ENCODE assay signal across 8 cellular contexts in the genomic region with DNA sequence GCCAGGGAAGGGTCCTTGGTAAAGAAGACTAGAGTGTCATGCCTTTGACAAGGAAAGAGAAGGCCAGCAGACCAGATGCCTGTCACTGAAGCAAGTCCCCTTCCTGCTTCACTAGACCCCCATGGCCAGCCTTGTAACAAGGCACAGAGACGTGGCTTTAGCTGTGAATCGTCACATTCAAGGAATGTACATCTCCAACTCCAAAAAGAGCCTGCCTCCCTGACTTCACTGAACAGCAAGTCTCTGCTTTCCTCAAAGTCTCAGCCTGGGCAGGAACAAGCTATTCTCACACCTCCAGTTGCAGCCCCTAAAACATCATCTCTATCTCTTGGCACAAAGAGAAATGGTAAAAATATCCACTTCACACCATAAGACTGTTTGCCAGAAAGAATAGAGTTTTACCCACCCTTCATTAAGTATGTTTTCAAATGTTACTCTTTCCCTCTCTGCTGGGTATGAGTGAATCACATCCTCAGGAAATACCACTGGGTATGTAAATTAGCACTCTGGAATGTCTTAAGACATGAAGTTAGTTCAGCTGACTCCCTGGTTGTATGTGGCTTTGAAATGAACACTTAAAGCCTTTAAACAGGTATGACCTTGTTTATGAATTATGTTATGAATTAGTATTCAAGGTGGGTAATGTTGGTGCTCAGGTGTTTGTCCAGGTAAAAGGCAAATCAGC. TPM values are rescaled to one million over a fixed set of nuclear protein-coding genes. Genes with fewer than 3 reads are reported as not detected.
A peak's percentile ranks its signal among the peaks of the same experiment; 100 is the strongest.
DNase-seq lines count a peak whose midpoint lies in the region; ATAC-seq and TF ChIP-seq lines count a peak whose summit lies in the region.

No MANE protein-coding gene starts in this region.

- no peak overlapping the region for H3K4me3 Mint-ChIP-seq in CD4-positive, alpha-beta memory T cell

- H3K4me1 ChIP-seq in BLaER1 (peaks cover 25% of the 10 kb centered on the region), mucosa of descending colon (ENCODE audit: low read depth) (peaks cover 29% of the 10 kb centered on the region), uterus (no peaks in the 10 kb centered on the region)
- no peaks in the 10 kb centered on the region for H3K4me1 ChIP-seq in CD4-positive, alpha-beta memory T cell (ENCODE audit: insufficient read depth, low read length)

- peak overlapping the region in 1 of 7 donors; percentile 68 for H3K27ac Mint-ChIP-seq in CD4-positive, alpha-beta memory T cell

- no peak overlapping the region for H3K27ac ChIP-seq in BLaER1
- H3K27ac ChIP-seq in KOPT-K1 (ENCODE audit: low read depth, low read length, poor library complexity, severe bottlenecking): peak overlapping the region; percentile 65
- H3K27ac ChIP-seq in CD4-positive, alpha-beta memory T cell (ENCODE audit: low read depth, low read length): no peak overlapping the region
- H3K27ac ChIP-seq in uterus: peak overlapping the region in 1 of 2 donors; percentile 47

- peaks cover 0 to 1% of the 10 kb centered on the region in 2 donors for H3K27me3 Mint-ChIP-seq in CD4-positive, alpha-beta memory T cell

- TF ChIP-seq POLR2A in uterus (IDR thresholded peaks at IDR 0.05): no peak

- no peaks in the 10 kb centered on the region for H3K36me3 Mint-ChIP-seq in CD4-positive, alpha-beta memory T cell

- intact Hi-C loops in mucosa of descending colon (cut with DNase I, micrococcal nuclease): no loop called here
- intact Hi-C loops in CD4-positive, alpha-beta memory T cell (cut with micrococcal nuclease): no loop called here
- intact Hi-C loops in uterus (cut with DNase I; ENCODE audit: low total_unique reads): no loop called here

- ATAC-seq in mucosa of descending colon: peak; percentile 28

- DNase-seq in cerebellar cortex (ENCODE audit: low spot score): peak; percentile 8
- DNase-seq in mucosa of descending colon: no peak
- DNase-seq in CD4-positive, alpha-beta memory T cell: no peak
- no peak for DNase-seq in uterus
- no peak for DNase-seq in NCI-H1417 treated with DMSO at 0.1 percent for 48 hours (lab: John Stamatoyannopoulos, UW)
- no peak for DNase-seq in NCI-H2227 (lab: John Stamatoyannopoulos, UW; ENCODE audit: unreplicated experiment)

- H3K4me3 ChIP-seq in BLaER1: no peak overlapping the region
- no peak overlapping the region for H3K4me3 ChIP-seq in mucosa of descending colon
- no peak overlapping the region for H3K4me3 ChIP-seq in CD4-positive, alpha-beta memory T cell (ENCODE audit: low read length in 2 of 2)
- no peak overlapping the region for H3K4me3 ChIP-seq in uterus

- no peaks in the 10 kb centered on the region for H4K20me1 ChIP-seq in BLaER1

- H3K9me3 ChIP-seq in BLaER1 (no peaks in the 10 kb centered on the region), KOPT-K1 (ENCODE audit: insufficient read depth, low read length, poor library complexity, severe bottlenecking) (peaks cover 5% of the 10 kb centered on the region), mucosa of descending colon (no peaks in the 10 kb centered on the region), uterus (no peaks in the 10 kb centered on the region)
- no peaks in the 10 kb centered on the region for H3K9me3 ChIP-seq in CD4-positive, alpha-beta memory T cell (ENCODE audit: control insufficient read depth in 1 of 2, low read length in 2 of 2)

- H3K9ac ChIP-seq in BLaER1: no peak overlapping the region

- H3K4me1 Mint-ChIP-seq in CD4-positive, alpha-beta memory T cell: peaks cover 0 to 29% (median 6%) of the 10 kb centered on the region in 4 donors

- H3K9me3 Mint-ChIP-seq in CD4-positive, alpha-beta memory T cell: peaks cover 0 to 3% (median 0%) of the 10 kb centered on the region in 8 donors

- H3K36me3 ChIP-seq in BLaER1 (no peaks in the 10 kb centered on the region), KOPT-K1 (ENCODE audit: insufficient read depth, low read length) (no peaks in the 10 kb centered on the region), mucosa of descending colon (ENCODE audit: low read depth) (no peaks in the 10 kb centered on the region), uterus (no peaks in the 10 kb centered on the region)
- no peaks in the 10 kb centered on the region for H3K36me3 ChIP-seq in CD4-positive, alpha-beta memory T cell (ENCODE audit: insufficient read depth, low read length)

- H3K4me2 ChIP-seq in BLaER1: peak overlapping the region; percentile 17; the same call in 1 of the 2 replicates

- POLR2A ChIA-PET in CD4-positive, alpha-beta memory T cell (lab: Charles Lee; ENCODE audit: partially characterized antibody): interaction anchor here (3.2 kb wide), 1 partner anchor 47 kb away, joined by 11 read pairs; a partner anchor contains a TSS

- no peaks in the 10 kb centered on the region for H3K27me3 ChIP-seq in BLaER1
- no peaks in the 10 kb centered on the region for H3K27me3 ChIP-seq in CD4-positive, alpha-beta memory T cell (ENCODE audit: insufficient read depth, low read length)
- no peaks in the 10 kb centered on the region for H3K27me3 ChIP-seq in uterus

- TF ChIP-seq CTCF in mucosa of descending colon (IDR thresholded peaks at IDR 0.05): no peak
- TF ChIP-seq CTCF in uterus (IDR thresholded peaks at IDR 0.05): no peak

- CTCF ChIA-PET in CD4-positive, alpha-beta memory T cell (lab: Charles Lee; ENCODE audit: partially characterized antibody): no interaction called here

RNA-seq across cellular contexts. Expression of a gene that starts 46.4 kb away (rescaled TPM):
- total RNA-seq in mucosa of descending colon: 10 to 100 TPM; 29.0 to 75.8 (median 29.7) TPM
- 1 to 10 TPM; 3.3 TPM for total RNA-seq in CD4-positive, alpha-beta memory T cell
- polyA plus RNA-seq in CD4-positive, alpha-beta memory T cell: 10 to 100 TPM; 14.9 to 15.8 TPM
- 100 to 1,000 TPM in 1 of 4 donors, 10 to 100 TPM in 3; 23.5 to 136 (median 65.4) TPM for total RNA-seq in uterus

Comparison
In these comparisons a context has a peak if more than half of its experiments do, and no peak if none do; other contexts are left out.
1. RNA of a gene that starts 46.4 kb away (total RNA-seq): 23.5 to 136 TPM in uterus and 29.0 to 75.8 TPM in mucosa of descending colon; 3.3 TPM in CD4-positive, alpha-beta memory T cell; every median in the first group is over 4 times any median in the second.